Comparison of ENCODE assay signal across 10 cellular contexts in genomic region chr2:43040084-43040854, GRCh38.
DNase-seq lines count a peak whose midpoint lies in the region; ATAC-seq lines count a peak whose summit lies in the region.
"Had no signal": no experiment of that assay in that cellular context is flagged by ENCODE, and none has a peak within 500 bp of the region (broad histone marks: within the 10 kb centered on the region; RNA-seq: fewer than 3 reads in every experiment).

No MANE protein-coding gene starts in this region.

- H3K36me3 Mint-ChIP-seq in stimulated activated effector memory CD8-positive, alpha-beta T cell treated with anti-CD3 and anti-CD28 coated beads, Interleukin-12 subunit alpha, Interleukin-12 subunit beta, amount 100 ng/mL, for 72 hours = no peaks in the 10 kb centered on the region

- peak; percentile 38 for DNase-seq in MV-4-11 (lab: John Stamatoyannopoulos, UW)
- no peak for DNase-seq in epithelial cell of prostate (ENCODE audit: low read depth, low spot score)
- no peak for DNase-seq in stimulated activated effector memory CD8-positive, alpha-beta T cell treated with anti-CD3 and anti-CD28 coated beads, Interleukin-12 subunit alpha, Interleukin-12 subunit beta, amount 100 ng/mL, for 72 hours (ENCODE audit: low spot score in 2 of 2)
- DNase-seq in activated T-cell treated with anti-CD3 and anti-CD28 coated beads for 4 hours = no peak
- DNase-seq in activated CD4-positive, alpha-beta T cell treated with anti-CD3 and anti-CD28 coated beads for 1 hour = no peak
- DNase-seq: activated CD4-positive, alpha-beta memory T cell treated with anti-CD3 and anti-CD28 coated beads, Interleukin-2, amount 10 ng/mL, durations not matched to agents 7 days and 5 days; KBM-7; NCI-H226 had no signal

- no peak overlapping the region for H3K4me3 Mint-ChIP-seq in stimulated activated effector memory CD8-positive, alpha-beta T cell treated with anti-CD3 and anti-CD28 coated beads, Interleukin-12 subunit alpha, Interleukin-12 subunit beta, amount 100 ng/mL, for 72 hours
- H3K4me3 Mint-ChIP-seq: activated CD4-positive, alpha-beta memory T cell treated with anti-CD3 and anti-CD28 coated beads, Interleukin-2, amount 10 ng/mL, durations not matched to agents 7 days and 5 days had no signal

- H3K4me1 Mint-ChIP-seq in stimulated activated effector memory CD8-positive, alpha-beta T cell treated with anti-CD3 and anti-CD28 coated beads, Interleukin-12 subunit alpha, Interleukin-12 subunit beta, amount 100 ng/mL, for 72 hours = peaks cover 9% of the 10 kb centered on the region

- no peak overlapping the region for H3K27ac Mint-ChIP-seq in stimulated activated effector memory CD8-positive, alpha-beta T cell treated with anti-CD3 and anti-CD28 coated beads, Interleukin-12 subunit alpha, Interleukin-12 subunit beta, amount 100 ng/mL, for 72 hours
- H3K27ac Mint-ChIP-seq: activated CD4-positive, alpha-beta memory T cell treated with anti-CD3 and anti-CD28 coated beads, Interleukin-2, amount 10 ng/mL, durations not matched to agents 7 days and 5 days had no signal

- ATAC-seq in GM18861 (IDR thresholded peaks at IDR 0.05; ENCODE audit: unreplicated experiment) (peak; percentile 52), HG03469 (IDR thresholded peaks at IDR 0.05; ENCODE audit: unreplicated experiment) (no peak)
- ATAC-seq in stimulated activated effector memory CD8-positive, alpha-beta T cell treated with anti-CD3 and anti-CD28 coated beads, Interleukin-12 subunit alpha, Interleukin-12 subunit beta, amount 100 ng/mL, for 72 hours = peak; percentile 62

- H3K9me3 Mint-ChIP-seq in stimulated activated effector memory CD8-positive, alpha-beta T cell treated with anti-CD3 and anti-CD28 coated beads, Interleukin-12 subunit alpha, Interleukin-12 subunit beta, amount 100 ng/mL, for 72 hours = no peaks in the 10 kb centered on the region
- H3K9me3 Mint-ChIP-seq: activated CD4-positive, alpha-beta memory T cell treated with anti-CD3 and anti-CD28 coated beads, Interleukin-2, amount 10 ng/mL, durations not matched to agents 7 days and 5 days had no signal

- H3K27ac ChIP-seq in epithelial cell of prostate = peak overlapping the region; percentile 85
